In the genomic region with DNA sequence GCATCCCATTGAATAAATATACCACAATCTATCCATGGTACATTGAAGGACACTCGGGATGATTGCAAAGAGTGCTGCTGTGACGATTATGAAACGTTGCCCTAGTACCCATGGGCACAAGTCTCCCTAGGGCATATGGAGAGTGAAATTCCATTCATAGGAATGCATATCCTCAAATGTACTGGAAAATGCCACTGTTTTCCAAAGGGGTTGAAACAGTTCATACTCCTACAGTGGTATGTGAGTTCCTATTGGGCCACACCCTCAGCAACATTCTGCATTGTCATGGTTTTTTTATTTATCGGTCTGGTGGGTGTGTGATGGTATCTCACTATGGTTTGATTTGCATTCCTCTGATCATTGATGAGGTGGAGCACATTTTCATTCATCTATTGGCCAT, we compare ENCODE assay signal across 20 cellular contexts.
"Had no signal": no experiment of that assay in that cellular context is flagged by ENCODE, and none has a peak within 500 bp of the region (broad histone marks: within the 10 kb centered on the region; RNA-seq: fewer than 3 reads in every experiment).

No MANE protein-coding gene starts in this region.

- H3K4me1 Mint-ChIP-seq: naive thymus-derived CD8-positive, alpha-beta T cell; neural progenitor cell; stimulated activated naive B cell treated with anti-CD40 and anti-IgM and Interleukin-4, amounts not matched to agents 10 μg/mL and 1 μg/mL and 100 μg/mL, for 72 hours had no signal

- H3K9me3 ChIP-seq: sigmoid colon, testis, uterus had no signal

- H3K27ac ChIP-seq: coronary artery, gastroesophageal sphincter, left ventricle myocardium inferior, neural progenitor cell, sigmoid colon, testis, uterus had no signal

- H3K4me3 ChIP-seq: coronary artery, gastroesophageal sphincter, left ventricle myocardium inferior, neural progenitor cell, sigmoid colon, testis, uterus had no signal

- DNase-seq: activated CD4-positive, alpha-beta memory T cell treated with anti-CD3 and anti-CD28 coated beads for 36 hours; activated CD4-positive, alpha-beta T cell treated with anti-CD3 and anti-CD28 coated beads for 48 hours; activated CD4-positive, CD25-positive, alpha-beta regulatory T cell; activated naive CD4-positive, alpha-beta T cell; head of caudate nucleus; hypothalamus; left ventricle myocardium inferior; naive thymus-derived CD8-positive, alpha-beta T cell; sigmoid colon; stimulated activated CD4-positive, alpha-beta T cell treated with anti-CD3 and anti-CD28 coated beads, Interleukin-2, amount 100 ng/mL, for 48 hours; stimulated activated CD8-positive, alpha-beta memory T cell treated with anti-CD3 and anti-CD28 coated beads, Interleukin-4, amount 100 ng/mL, for 48 hours; stimulated activated naive B cell treated with anti-CD40 and anti-IgM and Interleukin-4, amounts not matched to agents 10 μg/mL and 1 μg/mL and 100 μg/mL, for 72 hours; T-helper 9 cell; testis; trophoblast cell; uterus had no signal

- H3K27me3 ChIP-seq: gastroesophageal sphincter, neural progenitor cell, sigmoid colon, testis, uterus had no signal

- ATAC-seq: gastroesophageal sphincter; naive thymus-derived CD8-positive, alpha-beta T cell; stimulated activated naive B cell treated with anti-CD40 and anti-IgM and Interleukin-4, amounts not matched to agents 10 μg/mL and 1 μg/mL and 100 μg/mL, for 72 hours had no signal

- H3K4me1 ChIP-seq: left ventricle myocardium inferior, neural progenitor cell, testis, uterus had no signal

- H3K4me2 ChIP-seq: neural progenitor cell had no signal

- H2AFZ ChIP-seq: neural progenitor cell had no signal

- H3K27ac Mint-ChIP-seq: activated CD4-positive, alpha-beta memory T cell treated with anti-CD3 and anti-CD28 coated beads for 36 hours; activated naive CD8-positive, alpha-beta T cell; naive thymus-derived CD8-positive, alpha-beta T cell; neural progenitor cell; stimulated activated naive B cell treated with anti-CD40 and anti-IgM and Interleukin-4, amounts not matched to agents 10 μg/mL and 1 μg/mL and 100 μg/mL, for 72 hours had no signal

- H3K36me3 Mint-ChIP-seq: neural progenitor cell; stimulated activated naive B cell treated with anti-CD40 and anti-IgM and Interleukin-4, amounts not matched to agents 10 μg/mL and 1 μg/mL and 100 μg/mL, for 72 hours had no signal

- H3K9ac ChIP-seq: neural progenitor cell had no signal

- H3K36me3 ChIP-seq: gastroesophageal sphincter, left ventricle myocardium inferior, neural progenitor cell, sigmoid colon, uterus had no signal

- H3K4me3 Mint-ChIP-seq: activated CD4-positive, alpha-beta memory T cell treated with anti-CD3 and anti-CD28 coated beads for 36 hours; activated naive CD8-positive, alpha-beta T cell; naive thymus-derived CD8-positive, alpha-beta T cell; neural progenitor cell; stimulated activated naive B cell treated with anti-CD40 and anti-IgM and Interleukin-4, amounts not matched to agents 10 μg/mL and 1 μg/mL and 100 μg/mL, for 72 hours had no signal
